In the genomic region with DNA sequence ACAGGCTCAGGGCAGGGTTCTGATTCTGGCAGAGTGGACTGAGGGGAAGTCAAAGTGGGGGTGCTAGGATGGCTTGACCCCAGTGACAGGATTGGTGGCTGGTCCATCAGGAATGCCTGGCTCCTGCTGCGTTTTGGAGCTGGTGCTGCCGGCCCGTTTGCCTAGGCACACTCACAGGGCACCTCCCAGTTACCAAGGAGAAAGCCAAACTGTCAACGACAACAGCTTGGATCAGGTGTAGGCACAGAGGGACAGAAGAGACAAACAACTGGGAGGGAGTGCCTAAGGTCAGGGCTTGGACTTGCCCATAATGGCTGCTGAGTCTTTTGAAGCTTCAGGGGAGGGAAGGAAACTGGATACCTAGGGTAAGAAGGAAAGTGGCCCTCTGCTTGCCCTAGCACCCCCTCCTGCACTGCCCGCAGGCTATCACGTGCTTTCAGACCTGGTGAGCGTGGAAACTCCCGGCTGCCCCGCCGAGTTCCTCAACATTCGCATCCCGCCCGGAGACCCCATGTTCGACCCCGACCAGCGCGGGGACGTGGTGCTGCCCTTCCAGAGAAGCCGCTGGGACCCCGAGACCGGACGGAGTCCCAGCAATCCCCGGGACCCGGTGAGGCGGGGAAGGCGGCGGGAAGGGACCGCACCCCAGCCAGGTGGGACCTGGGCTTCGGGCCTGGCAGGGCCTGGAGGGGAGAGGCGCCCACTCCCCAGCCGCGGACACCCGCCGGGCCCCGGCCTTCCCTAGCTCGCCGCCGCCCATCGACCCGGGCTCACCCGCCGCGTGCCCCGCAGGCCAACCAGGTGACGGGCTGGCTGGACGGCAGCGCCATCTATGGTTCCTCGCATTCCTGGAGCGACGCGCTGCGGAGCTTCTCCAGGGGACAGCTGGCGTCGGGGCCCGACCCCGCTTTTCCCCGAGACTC, we compare ENCODE assay signal across 11 cellular contexts. TPM values are rescaled to one million over a fixed set of nuclear protein-coding genes. Genes with fewer than 3 reads are reported as not detected.
A peak's percentile ranks its signal among the peaks of the same experiment; 100 is the strongest.
DNase-seq lines count a peak whose midpoint lies in the region; ATAC-seq lines count a peak whose summit lies in the region.
"Had no signal": no experiment of that assay in that cellular context is flagged by ENCODE, and none has a peak within 500 bp of the region (broad histone marks: within the 10 kb centered on the region; RNA-seq: fewer than 3 reads in every experiment).

No MANE protein-coding gene starts in this region.

- peak overlapping the region; percentile 38 to 77 for H3K4me3 Mint-ChIP-seq in activated T-cell treated with anti-CD3 and anti-CD28 coated beads, Interleukin-2, amount 50 U/mL, for 72 hours

- H3K4me1 Mint-ChIP-seq in activated T-cell treated with anti-CD3 and anti-CD28 coated beads, Interleukin-2, amount 50 U/mL, for 72 hours (ENCODE audit: low read depth): peaks cover 14% of the 10 kb centered on the region

- H3K9me3 Mint-ChIP-seq in activated T-cell treated with anti-CD3 and anti-CD28 coated beads, Interleukin-2, amount 50 U/mL, for 72 hours: no peaks in the 10 kb centered on the region

- peaks cover 0 to 1% of the 10 kb centered on the region in 2 donors for H3K36me3 Mint-ChIP-seq in activated T-cell treated with anti-CD3 and anti-CD28 coated beads, Interleukin-2, amount 50 U/mL, for 72 hours (ENCODE audit: insufficient read depth in 2 of 2)

- DNase-seq in DMS 273 (lab: John Stamatoyannopoulos, UW; ENCODE audit: unreplicated experiment) (peak; percentile 36), DMS 273 treated with DMSO at 0.1 percent for 48 hours (lab: John Stamatoyannopoulos, UW) (no peak), NCI-H1417 treated with DMSO at 0.1 percent for 48 hours (lab: John Stamatoyannopoulos, UW) (no peak)
- peak; percentile 30 to 41 for DNase-seq in activated T-cell treated with anti-CD3 and anti-CD28 coated beads, Interleukin-2, amount 50 U/mL, for 72 hours
- peak; percentile 39 for DNase-seq in stimulated activated CD8-positive, alpha-beta memory T cell treated with anti-CD3 and anti-CD28 coated beads, Interleukin-4, amount 100 ng/mL, for 48 hours
- DNase-seq: midbrain, NCI-H2029 had no signal

- H3K27ac Mint-ChIP-seq in activated T-cell treated with anti-CD3 and anti-CD28 coated beads, Interleukin-2, amount 50 U/mL, for 72 hours: no peak overlapping the region

- H3K27me3 Mint-ChIP-seq in activated T-cell treated with anti-CD3 and anti-CD28 coated beads, Interleukin-2, amount 50 U/mL, for 72 hours (ENCODE audit: low read depth): peaks cover 56% of the 10 kb centered on the region

- peak overlapping the region; percentile 38 for H3K4me3 ChIP-seq in iPS-18c (ENCODE audit: insufficient read depth, low read depth, low read length)

- H3K9me3 ChIP-seq in iPS-18c (ENCODE audit: control insufficient read depth, insufficient read depth, low read length): no peaks in the 10 kb centered on the region

- peak; percentile 52 to 63 for ATAC-seq in activated T-cell treated with anti-CD3 and anti-CD28 coated beads, Interleukin-2, amount 50 U/mL, for 72 hours (replicated peaks in 1 of 2)
- ATAC-seq in HG03196 (IDR thresholded peaks at IDR 0.05; ENCODE audit: unreplicated experiment) (no peak), GM18502 (IDR thresholded peaks at IDR 0.05; ENCODE audit: poor library complexity, unreplicated experiment) (no peak)

RNA-seq across cellular contexts. Expression of a gene that starts 5.1 kb away (rescaled TPM):
- under 1 TPM; 0.34 to 0.95 TPM for total RNA-seq in activated T-cell treated with anti-CD3 and anti-CD28 coated beads, Interleukin-2, amount 50 U/mL, for 72 hours

RNA-seq across cellular contexts. Expression of a gene that starts 5.3 kb away (rescaled TPM):
- under 1 TPM; 0.46 to 0.65 TPM for total RNA-seq in activated T-cell treated with anti-CD3 and anti-CD28 coated beads, Interleukin-2, amount 50 U/mL, for 72 hours
- total RNA-seq: cerebellum had no signal

RNA-seq across cellular contexts. Expression of a gene that starts 20.8 kb away (rescaled TPM):
- not detected for total RNA-seq in activated T-cell treated with anti-CD3 and anti-CD28 coated beads, Interleukin-2, amount 50 U/mL, for 72 hours
- total RNA-seq: cerebellum had no signal

RNA-seq across cellular contexts. Expression of a gene that starts 21.0 kb away (rescaled TPM):
- under 1 TPM; 0.14 to 0.31 TPM for total RNA-seq in activated T-cell treated with anti-CD3 and anti-CD28 coated beads, Interleukin-2, amount 50 U/mL, for 72 hours
- total RNA-seq: cerebellum had no signal

RNA-seq across cellular contexts. Expression of a gene that starts 52.8 kb away (rescaled TPM):
- total RNA-seq in activated T-cell treated with anti-CD3 and anti-CD28 coated beads, Interleukin-2, amount 50 U/mL, for 72 hours: 10 to 100 TPM; 11.7 to 16.8 TPM

Comparison
In these comparisons a context has a peak if more than half of its experiments do, and no peak if none do; other contexts are left out.
1. DNase-seq: peak in DMS 273 (single experiment), activated T-cell treated with anti-CD3 and anti-CD28 coated beads, Interleukin-2, amount 50 U/mL, for 72 hours (2 of 2) and stimulated activated CD8-positive, alpha-beta memory T cell treated with anti-CD3 and anti-CD28 coated beads, Interleukin-4, amount 100 ng/mL, for 48 hours (single experiment); none in DMS 273 treated with DMSO at 0.1 percent for 48 hours (single experiment) and NCI-H1417 treated with DMSO at 0.1 percent for 48 hours (single experiment).
2. ATAC-seq: peak in activated T-cell treated with anti-CD3 and anti-CD28 coated beads, Interleukin-2, amount 50 U/mL, for 72 hours (2 of 2); none in HG03196 (single experiment) and GM18502 (single experiment).